10 cellular contexts compared by ENCODE assay signal in genomic region chr18:72674710-72675109, GRCh38.
DNase-seq lines count a peak whose midpoint lies in the region; ATAC-seq and TF ChIP-seq lines count a peak whose summit lies in the region.
"Had no signal": no experiment of that assay in that cellular context is flagged by ENCODE, and none has a peak within 500 bp of the region (broad histone marks: within the 10 kb centered on the region; RNA-seq: fewer than 3 reads in every experiment).

No MANE protein-coding gene starts in this region.

- in situ Hi-C loops in brain microvascular endothelial cell (cut with HindIII; ENCODE audit: low pct_ligation_motif_present, low sequenced_read_pairs): no loop called here

- peak; percentile 90 for ATAC-seq in GM18508 (IDR thresholded peaks at IDR 0.05; ENCODE audit: insufficient read depth, unreplicated experiment)
- peak; percentile 89 for ATAC-seq in GM21367 (IDR thresholded peaks at IDR 0.05; ENCODE audit: unreplicated experiment)
- peak; percentile 97 for ATAC-seq in HG03039 (IDR thresholded peaks at IDR 0.05; ENCODE audit: unreplicated experiment)

- DNase-seq in NCI-H69 (lab: John Stamatoyannopoulos, UW) (peak; percentile 24), HuH-7.5 (ENCODE audit: low spot score) (no peak), brain microvascular endothelial cell (no peak), NCI-H1417 treated with DMSO at 0.1 percent for 48 hours (lab: John Stamatoyannopoulos, UW) (no peak)
- DNase-seq in central memory CD4-positive, alpha-beta T cell: no peak
- DNase-seq: stimulated activated naive CD4-positive, alpha-beta T cell treated with Interleukin-2 at 50 U/mL for 16 hours had no signal

- H3K27me3 ChIP-seq in brain microvascular endothelial cell (replicated peaks): no peaks in the 10 kb centered on the region

- no peak overlapping the region for H3K27ac ChIP-seq in brain microvascular endothelial cell
- H3K27ac ChIP-seq: PC-9 had no signal

- no peak for TF ChIP-seq CTCF in brain microvascular endothelial cell (IDR thresholded peaks at IDR 0.05; ENCODE audit: low read depth, low read length, missing control alignments)

- no peak overlapping the region for H3K4me3 ChIP-seq in brain microvascular endothelial cell (ENCODE audit: low read depth, low read length)
- H3K4me3 ChIP-seq: PC-9 had no signal

- no peaks in the 10 kb centered on the region for H3K36me3 ChIP-seq in brain microvascular endothelial cell (replicated peaks)
